ENCODE assay signal across 8 cellular contexts in genomic region chr9:113578877-113579269, GRCh38.
DNase-seq lines count a peak whose midpoint lies in the region; ATAC-seq and TF ChIP-seq lines count a peak whose summit lies in the region.

No MANE protein-coding gene starts in this region.

- peak; percentile 69 for ATAC-seq in GM18907 (IDR thresholded peaks at IDR 0.05; ENCODE audit: unreplicated experiment)
- ATAC-seq in HG03135 (IDR thresholded peaks at IDR 0.05; ENCODE audit: unreplicated experiment): peak; percentile 54
- peak; percentile 79 for ATAC-seq in RWPE2 (ENCODE audit: low read depth)
- ATAC-seq in heart right ventricle: peak in 3 of 8 donors; percentile 3 to 20 (median 14)

- intact Hi-C loops in heart right ventricle (cut with DNase I): loop anchor here in 2 of 10 donors (5.0 to 10.0 kb wide), 2 partner anchors 37 to 74 kb away; no protein-coding TSS in a partner anchor

- DNase-seq in 8988T (peak; percentile 91), RWPE2 (ENCODE audit: low spot score) (peak; percentile 86), heart right ventricle (no peak), retina (no peak)
- peak; percentile 70 for DNase-seq in activated T-helper 9 cell treated with anti-CD3 and anti-CD28 coated beads, Interleukin-2, amount 50 U/mL, for 16 hours (ENCODE audit: low read depth)
- DNase-seq in stimulated activated CD4-positive, alpha-beta T cell treated with anti-CD3 and anti-CD28 coated beads, Interleukin-4, amount 100 ng/mL, for 1 hour: peak; percentile 70

- 49 to 52% methylated on average over 5 of the region's 5 CpGs for WGBS in heart right ventricle, 2 donors

- H3K27me3 ChIP-seq in RWPE2 (ENCODE audit: insufficient read depth, poor library complexity, severe bottlenecking) (no peaks in the 10 kb centered on the region), heart right ventricle (no peaks in the 10 kb centered on the region)

- TF ChIP-seq CTCF in RWPE2 (IDR thresholded peaks at IDR 0.05; ENCODE audit: poor library complexity, severe bottlenecking): no peak
- no peak for TF ChIP-seq CTCF in heart right ventricle (IDR thresholded peaks at IDR 0.05)

- H3K9me3 ChIP-seq in RWPE2 (ENCODE audit: severe bottlenecking) (no peaks in the 10 kb centered on the region), heart right ventricle (no peaks in the 10 kb centered on the region)

- H3K4me3 ChIP-seq in RWPE2 (ENCODE audit: severe bottlenecking): no peak overlapping the region
- peak overlapping the region in 1 of 10 donors; percentile 44 for H3K4me3 ChIP-seq in heart right ventricle

- H3K4me1 ChIP-seq in RWPE2 (ENCODE audit: insufficient read depth, poor library complexity, severe bottlenecking) (peaks cover 69% of the 10 kb centered on the region), heart right ventricle (peaks cover 58 to 100% (median 85%) of the 10 kb centered on the region in 9 donors)

- peak overlapping the region; percentile 80 for H3K27ac ChIP-seq in RWPE2 (ENCODE audit: poor library complexity, severe bottlenecking)
- peak overlapping the region in 9 of 10 donors; percentile 77 to 93 (median 88) for H3K27ac ChIP-seq in heart right ventricle

- H3K36me3 ChIP-seq in RWPE2 (ENCODE audit: low read depth) (peaks cover 7% of the 10 kb centered on the region; the same call in 1 of the 2 replicates), heart right ventricle (peaks cover 0 to 18% (median 5%) of the 10 kb centered on the region in 9 donors)

Comparison
In these comparisons a context has a peak if more than half of its experiments do, and no peak if none do; other contexts are left out.
1. DNase-seq: peak in 8988T (single experiment), RWPE2 (single experiment), activated T-helper 9 cell treated with anti-CD3 and anti-CD28 coated beads, Interleukin-2, amount 50 U/mL, for 16 hours (single experiment) and stimulated activated CD4-positive, alpha-beta T cell treated with anti-CD3 and anti-CD28 coated beads, Interleukin-4, amount 100 ng/mL, for 1 hour (single experiment); none in heart right ventricle (0 of 2) and retina (single experiment).